Comparison of ENCODE assay signal across 27 cellular contexts in the genomic region with DNA sequence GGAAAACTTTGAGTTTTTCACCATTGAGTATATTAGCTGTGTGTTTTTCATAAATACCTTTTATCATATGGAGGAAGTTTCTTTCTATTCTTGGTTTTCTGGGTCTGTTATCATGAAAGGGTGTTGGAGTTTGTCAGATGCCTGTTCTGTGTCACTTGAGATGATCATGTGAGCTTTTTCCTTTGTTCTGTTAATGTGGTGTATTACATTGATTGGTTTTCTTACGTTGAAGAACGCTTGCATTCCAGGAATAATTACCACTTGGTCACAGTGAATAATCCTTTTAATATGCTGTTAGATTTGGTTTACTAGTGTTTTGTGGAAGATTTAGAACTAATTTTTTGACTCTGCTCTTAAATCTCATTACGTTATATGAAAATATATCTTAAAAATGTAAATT.
DNase-seq lines count a peak whose midpoint lies in the region; ATAC-seq lines count a peak whose summit lies in the region.
"Had no signal": no experiment of that assay in that cellular context is flagged by ENCODE, and none has a peak within 500 bp of the region (broad histone marks: within the 10 kb centered on the region; RNA-seq: fewer than 3 reads in every experiment).

No MANE protein-coding gene starts in this region.

- ATAC-seq in GM19324 (IDR thresholded peaks at IDR 0.05; ENCODE audit: low FRiP score, unreplicated experiment) (no peak), HG03520 (IDR thresholded peaks at IDR 0.05; ENCODE audit: unreplicated experiment) (no peak), HG02798 (IDR thresholded peaks at IDR 0.05; ENCODE audit: poor library complexity, unreplicated experiment) (no peak)
- ATAC-seq: activated CD4-positive, alpha-beta T cell treated with anti-CD3 and anti-CD28 coated beads for 36 hours; activated T-cell treated with anti-CD3 and anti-CD28 coated beads, Interleukin-2, amount 50 U/mL, for 4 hours; esophagus mucosa; foreskin keratinocyte; GM12878; HCT116; left cardiac atrium; T-helper 17 cell had no signal

- peak; percentile 69 for DNase-seq in NCI-H510A treated with DMSO at 0.1 percent for 48 hours (lab: John Stamatoyannopoulos, UW)
- no peak for DNase-seq in NCI-H510A (lab: John Stamatoyannopoulos, UW)
- DNase-seq in NCI-H2029 treated with DMSO at 0.1 percent for 48 hours (lab: John Stamatoyannopoulos, UW): peak; percentile 72
- peak; percentile 52 for DNase-seq in astrocyte of the hippocampus (ENCODE audit: low read depth, low spot score)
- DNase-seq in NOMO-1 treated with dmso at 0.1 percent for 144 hours (lab: John Stamatoyannopoulos, UW; ENCODE audit: unreplicated experiment): no peak
- DNase-seq: ACHN; activated CD4-positive, alpha-beta T cell treated with anti-CD3 and anti-CD28 coated beads for 36 hours; activated CD8-positive, alpha-beta memory T cell treated with anti-CD3 and anti-CD28 coated beads for 24 hours; activated naive CD4-positive, alpha-beta T cell; activated T-cell treated with anti-CD3 and anti-CD28 coated beads, Interleukin-2, amount 50 U/mL, for 4 hours; adrenal gland; C1 segment of cervical spinal cord; Caco-2; colonic mucosa; foreskin keratinocyte; left cardiac atrium; NCI-H526; nucleus accumbens; small intestine; T-helper 17 cell; upper lobe of left lung had no signal

Comparison
In these comparisons a context has a peak if more than half of its experiments do, and no peak if none do; other contexts are left out.
1. DNase-seq: peak in NCI-H510A treated with DMSO at 0.1 percent for 48 hours (single experiment), NCI-H2029 treated with DMSO at 0.1 percent for 48 hours (single experiment) and astrocyte of the hippocampus (single experiment); none in NCI-H510A (single experiment) and NOMO-1 treated with dmso at 0.1 percent for 144 hours (single experiment).